In the genomic region with DNA sequence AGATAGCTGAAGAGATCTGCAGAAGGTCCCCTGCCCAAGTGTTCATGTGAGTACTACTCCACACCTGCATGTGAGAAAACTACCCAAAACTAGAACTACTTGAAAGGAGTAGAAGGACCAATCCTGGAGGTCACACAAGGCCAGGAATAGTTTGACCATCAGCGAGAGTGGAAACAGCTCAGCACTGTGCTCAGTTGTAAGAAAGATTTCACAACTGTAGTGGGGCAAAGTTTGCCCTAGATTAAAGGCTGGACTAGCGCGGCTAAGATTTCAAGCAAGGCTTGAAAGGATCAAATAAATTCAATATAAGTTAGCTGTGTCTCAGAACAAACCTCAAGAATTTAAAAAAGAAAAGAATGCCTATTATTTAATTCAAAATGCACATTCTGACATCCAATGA, we compare ENCODE assay signal across 1 cellular context.
TF ChIP-seq lines count a peak whose summit lies in the region.

No MANE protein-coding gene starts in this region.

TF ChIP-seq in HepG2, 621 proteins besides CTCF, POLR2A, EP300 and RAD21:
- no peak for TF ChIP-seq NFE2L1 (CRISPR knock-in tag; IDR thresholded peaks at IDR 0.05; ENCODE audit: borderline replicate concordance)
- TF ChIP-seq CEBPB (IDR thresholded peaks at IDR 0.05; ENCODE audit: borderline replicate concordance, low read depth, low read length): 0 out of 2 replicates have a peak, but pooled peaks have one; percentile 7
